In the genomic region with DNA sequence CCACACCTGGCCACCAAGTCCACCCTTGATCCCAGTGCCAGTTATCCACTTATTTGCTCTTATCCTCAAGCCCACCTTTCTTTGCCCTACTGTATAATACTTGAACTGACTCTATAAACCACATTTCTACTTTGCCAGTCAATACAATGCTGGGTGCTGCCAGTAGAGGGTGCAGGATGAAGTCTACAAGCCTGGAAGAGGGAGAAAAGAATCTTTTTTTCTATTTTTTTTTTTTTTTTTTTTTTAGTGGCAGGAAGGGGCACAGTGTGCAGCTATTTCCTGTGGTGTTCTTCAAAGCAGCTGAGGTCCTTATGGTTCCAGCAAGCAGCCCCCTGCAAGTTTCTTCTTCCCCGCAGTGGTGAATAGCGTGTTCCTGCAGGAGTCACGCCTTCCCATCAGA, we compare ENCODE assay signal across 1 cellular context.
TF ChIP-seq lines count a peak whose summit lies in the region.

No MANE protein-coding gene starts in this region.

TF ChIP-seq in IMR-90, 13 proteins besides CTCF, POLR2A, EP300 and RAD21 (continued from another document):
- TF ChIP-seq, protein P1, sequence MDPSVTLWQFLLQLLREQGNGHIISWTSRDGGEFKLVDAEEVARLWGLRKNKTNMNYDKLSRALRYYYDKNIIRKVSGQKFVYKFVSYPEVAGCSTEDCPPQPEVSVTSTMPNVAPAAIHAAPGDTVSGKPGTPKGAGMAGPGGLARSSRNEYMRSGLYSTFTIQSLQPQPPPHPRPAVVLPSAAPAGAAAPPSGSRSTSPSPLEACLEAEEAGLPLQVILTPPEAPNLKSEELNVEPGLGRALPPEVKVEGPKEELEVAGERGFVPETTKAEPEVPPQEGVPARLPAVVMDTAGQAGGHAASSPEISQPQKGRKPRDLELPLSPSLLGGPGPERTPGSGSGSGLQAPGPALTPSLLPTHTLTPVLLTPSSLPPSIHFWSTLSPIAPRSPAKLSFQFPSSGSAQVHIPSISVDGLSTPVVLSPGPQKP (IDR thresholded peaks at IDR 0.05; ENCODE audit: borderline replicate concordance, low read depth, low read length): no peak
- TF ChIP-seq FOS (IDR thresholded peaks at IDR 0.05; ENCODE audit: low read depth, low read length) (no peak), CEBPB (IDR thresholded peaks at IDR 0.05; ENCODE audit: low read depth, low read length) (no peak), MAFK (IDR thresholded peaks at IDR 0.05; ENCODE audit: low read depth, low read length) (no peak), SMC3 (IDR thresholded peaks at IDR 0.05; ENCODE audit: low read depth, low read length) (no peak), RCOR1 (IDR thresholded peaks at IDR 0.05; ENCODE audit: insufficient replicate concordance, low read length) (no peak)
